1 cellular context compared by ENCODE assay signal in genomic region chr5:158979749-158980521, GRCh38.
TF ChIP-seq lines count a peak whose summit lies in the region.

No MANE protein-coding gene starts in this region.

TF ChIP-seq in H1, 55 proteins besides CTCF, POLR2A, EP300 and RAD21 (continued from another document):
- no peak for TF ChIP-seq CHD7 (IDR thresholded peaks at IDR 0.05; ENCODE audit: insufficient replicate concordance, low read length)
